Comparison of ENCODE assay signal across 2 cellular contexts in genomic region chr11:68448604-68449011, GRCh38.
TF ChIP-seq lines count a peak whose summit lies in the region.

No MANE protein-coding gene starts in this region.

TF ChIP-seq in H1, 55 proteins besides CTCF, POLR2A, EP300 and RAD21 (continues in another document):
- TF ChIP-seq SP1 (IDR thresholded peaks at IDR 0.05; ENCODE audit: low read depth, low read length) = no peak
- TF ChIP-seq ATF2 (IDR thresholded peaks at IDR 0.05; ENCODE audit: low read length) = no peak
- no peak for TF ChIP-seq ATF3 (IDR thresholded peaks at IDR 0.05; ENCODE audit: insufficient read depth, low read depth, low read length)
- TF ChIP-seq CEBPB (IDR thresholded peaks at IDR 0.05; ENCODE audit: low read depth, low read length) = no peak
- TF ChIP-seq KDM4A (IDR thresholded peaks at IDR 0.05; ENCODE audit: low read depth, low read length, severe bottlenecking) = no peak
- TF ChIP-seq BACH1 (IDR thresholded peaks at IDR 0.05; ENCODE audit: low read length) = no peak
- TF ChIP-seq JUND (IDR thresholded peaks at IDR 0.05; ENCODE audit: low read length) = no peak
- TF ChIP-seq TAF1 (IDR thresholded peaks at IDR 0.05; ENCODE audit: low read depth, low read length) = no peak
- TF ChIP-seq SIN3A (conservative IDR thresholded peaks at IDR 0.05 in 1 of 2, IDR thresholded peaks at IDR 0.05 in 1 of 2; ENCODE audit: low read depth in 1 of 2, low read length in 2 of 2) = no peak
- TF ChIP-seq CBX5 (IDR thresholded peaks at IDR 0.05; ENCODE audit: low read depth, low read length) = no peak
- TF ChIP-seq SIRT6 (IDR thresholded peaks at IDR 0.05; ENCODE audit: low read length) = no peak
- no peak for TF ChIP-seq NRF1 (IDR thresholded peaks at IDR 0.05; ENCODE audit: low read depth, low read length)
- TF ChIP-seq MAFK (IDR thresholded peaks at IDR 0.05; ENCODE audit: low read depth, low read length) = no peak
- no peak for TF ChIP-seq TAF7 (optimal IDR thresholded peaks at IDR 0.05; ENCODE audit: borderline replicate concordance, low read depth, low read length)
- no peak for TF ChIP-seq MAX (IDR thresholded peaks at IDR 0.05)

TF ChIP-seq in HepG2, 621 proteins besides CTCF, POLR2A, EP300 and RAD21:
- no peak for TF ChIP-seq SMAD9 (CRISPR knock-in tag; IDR thresholded peaks at IDR 0.05)
- no peak for TF ChIP-seq STAT6 (CRISPR knock-in tag; IDR thresholded peaks at IDR 0.05; ENCODE audit: borderline replicate concordance)
- no peak for TF ChIP-seq BATF2 (CRISPR knock-in tag; IDR thresholded peaks at IDR 0.05)
- TF ChIP-seq YEATS2 (CRISPR knock-in tag; IDR thresholded peaks at IDR 0.05; ENCODE audit: borderline replicate concordance) = no peak
- peak; percentile 92 for TF ChIP-seq ZNF768 (CRISPR knock-in tag; IDR thresholded peaks at IDR 0.05)
- no peak for TF ChIP-seq IKZF4 (CRISPR knock-in tag; IDR thresholded peaks at IDR 0.05; ENCODE audit: borderline replicate concordance, low read depth, not compliant biosample characterization)
- no peak for TF ChIP-seq ZHX2 (IDR thresholded peaks at IDR 0.05; ENCODE audit: low read depth)
- no peak for TF ChIP-seq ZHX2 (CRISPR knock-in tag; IDR thresholded peaks at IDR 0.05; ENCODE audit: borderline replicate concordance)
- no peak for TF ChIP-seq ZBTB25 (CRISPR knock-in tag; IDR thresholded peaks at IDR 0.05)
- no peak for TF ChIP-seq BHLHE40 (IDR thresholded peaks at IDR 0.05; ENCODE audit: low read length)
- no peak for TF ChIP-seq AGO2 (optimal IDR thresholded peaks at IDR 0.05; ENCODE audit: low read depth, low read length)
- no peak for TF ChIP-seq CCDC6 (CRISPR knock-in tag; IDR thresholded peaks at IDR 0.05)
- no peak for TF ChIP-seq NR2F2 (IDR thresholded peaks at IDR 0.05; ENCODE audit: borderline replicate concordance, low read depth)
- no peak for TF ChIP-seq ZNF280B (CRISPR knock-in tag; IDR thresholded peaks at IDR 0.05; ENCODE audit: borderline replicate concordance)
- TF ChIP-seq CERS6 (CRISPR knock-in tag; IDR thresholded peaks at IDR 0.05) = no peak
- no peak for TF ChIP-seq HBP1 (CRISPR knock-in tag; IDR thresholded peaks at IDR 0.05; ENCODE audit: low read depth)
- 0 out of 2 replicates have a peak, but pooled peaks have one; percentile 26 for TF ChIP-seq ZBTB38 (CRISPR knock-in tag; IDR thresholded peaks at IDR 0.05)
- no peak for TF ChIP-seq CENPBD1 (CRISPR knock-in tag; IDR thresholded peaks at IDR 0.05; ENCODE audit: borderline replicate concordance, low read depth)
- no peak for TF ChIP-seq SMC3 (IDR thresholded peaks at IDR 0.05; ENCODE audit: low read length)
TF ChIP-seq in HepG2: peak in this region for 2.
